Comparison of ENCODE assay signal across 9 cellular contexts in genomic region chr1:63892632-63893395, GRCh38.
A peak's percentile ranks its signal among the peaks of the same experiment; 100 is the strongest.
DNase-seq lines count a peak whose midpoint lies in the region; ATAC-seq, FAIRE-seq and TF ChIP-seq lines count a peak whose summit lies in the region.
"Had no signal": no experiment of that assay in that cellular context is flagged by ENCODE, and none has a peak within 500 bp of the region (broad histone marks: within the 10 kb centered on the region; RNA-seq: fewer than 3 reads in every experiment).

No MANE protein-coding gene starts in this region.

- no peak overlapping the region for H4K8ac ChIP-seq in H1 (ENCODE audit: extremely low read depth, insufficient read depth, low read length)

- H2BK15ac ChIP-seq in H1 (ENCODE audit: low read length): no peak overlapping the region

- POLR2A ChIA-PET in H1 (lab: Charles Lee; ENCODE audit: partially characterized antibody): interaction anchor here (0.6 kb wide), 1 partner anchor 22 kb away, joined by 3 read pairs; no protein-coding TSS in a partner anchor

- TF ChIP-seq CTCF in H1 (IDR thresholded peaks at IDR 0.05; ENCODE audit: control extremely low read depth in 1 of 3, insufficient read depth in 1 of 3, low read depth in 1 of 3, low read length in 3 of 3) (no peak), osteoblast (IDR thresholded peaks at IDR 0.05; ENCODE audit: extremely low read depth, low read depth, low read length) (no peak)

- H3K56ac ChIP-seq in H1 (replicated peaks; ENCODE audit: insufficient read length, low read depth, low read length): no peak overlapping the region

- H3K9ac ChIP-seq in H1 (replicated peaks in 1 of 4; ENCODE audit: extremely low read depth in 1 of 4, low read depth in 3 of 4, low read length in 3 of 4): no peak overlapping the region

- H3K4me3 ChIP-seq in H1 (ENCODE audit: extremely low read depth in 1 of 4, insufficient read depth in 2 of 4, low read depth in 3 of 4, low read length in 4 of 4) (no peak overlapping the region), osteoblast (ENCODE audit: insufficient read depth, low read length) (no peak overlapping the region)
- H3K4me3 ChIP-seq: body of pancreas had no signal

- H2BK120ac ChIP-seq in H1 (replicated peaks; ENCODE audit: low read depth, low read length): no peak overlapping the region

- peaks cover 0 to 21% (median 4%) of the 10 kb centered on the region in 4 experiments; a peak in 4 of 7 replicates for H3K4me1 ChIP-seq in H1 (replicated peaks in 1 of 4; ENCODE audit: control insufficient read depth in 3 of 4, insufficient read depth in 4 of 4, low read length in 3 of 4)
- peaks cover 22% of the 10 kb centered on the region for H3K4me1 ChIP-seq in osteoblast (ENCODE audit: insufficient read depth, low read length)

- in situ Hi-C loops in ACHN (cut with HindIII; ENCODE audit: low pct_ligation_motif_present, low pct_unique_long_range_greater_than_20kb, low sequenced_read_pairs): no loop called here

- DNase-seq in ACHN: peak; percentile 89
- DNase-seq in NCI-H446 (lab: John Stamatoyannopoulos, UW): peak; percentile 91 to 95
- no peak for DNase-seq in H1 (ENCODE audit: low read depth in 1 of 2, low spot score in 2 of 2)
- peak; percentile 51 for DNase-seq in osteoblast (ENCODE audit: insufficient read length, low spot score, missing footprints)
- DNase-seq in activated naive CD4-positive, alpha-beta T cell treated with anti-CD3 and anti-CD28 coated beads, Interleukin-2, amount 50 U/mL, for 16 hours: no peak
- DNase-seq in HuH-7 (ENCODE audit: low spot score): no peak

- ATAC-seq in GM18519 (IDR thresholded peaks at IDR 0.05; ENCODE audit: low FRiP score, unreplicated experiment): peak; percentile 96
- peak; percentile 98 for ATAC-seq in HG02938 (IDR thresholded peaks at IDR 0.05; ENCODE audit: unreplicated experiment)
- ATAC-seq: body of pancreas had no signal

- H4K91ac ChIP-seq in H1 (replicated peaks; ENCODE audit: insufficient read length, low read length): no peak overlapping the region

- 89% methylated on average over 8 of the region's 8 CpGs; no CpG with 5 or more reads in 1 of the 2 experiments for WGBS in H1 (ENCODE audit: extremely low coverage in 1 of 2, insufficient coverage in 1 of 2, insufficient read length in 1 of 2, insufficient replicate concordance in 2 of 2, low coverage in 1 of 2, low lambda C conversion rate in 2 of 2, missing lambda C conversion rate in 1 of 2), 2 experiments

- no peak for FAIRE-seq in H1 (lab: Jason Lieb, UNC)

- no peak overlapping the region for H4K5ac ChIP-seq in H1 (ENCODE audit: insufficient read length, low read depth, low read length)

- H3K36me3 ChIP-seq in H1 (ENCODE audit: control insufficient read depth in 2 of 4, insufficient read depth in 4 of 4, low read length in 3 of 4) (no peaks in the 10 kb centered on the region; a peak in 1 of 8 replicates), osteoblast (ENCODE audit: insufficient read depth, low read length) (no peaks in the 10 kb centered on the region)

- H3K23ac ChIP-seq in H1 (ENCODE audit: insufficient read length): no peak overlapping the region

- no peak overlapping the region; the same call in 1 of the 2 replicates for H2BK5ac ChIP-seq in H1 (ENCODE audit: low read depth, low read length)

- H3K14ac ChIP-seq in H1 (ENCODE audit: insufficient read length): no peak overlapping the region

- no peak overlapping the region for H3K4ac ChIP-seq in H1 (replicated peaks; ENCODE audit: insufficient read length, low read depth, low read length)

- H3K27ac ChIP-seq in H1 (ENCODE audit: low read depth, low read length): no peak overlapping the region
- peak overlapping the region; percentile 72 for H3K27ac ChIP-seq in osteoblast (ENCODE audit: low read depth, low read length)
- H3K27ac ChIP-seq: body of pancreas had no signal

- H2AK5ac ChIP-seq in H1 (ENCODE audit: low read depth, low read length): no peak overlapping the region

- TF ChIP-seq RAD21 in H1 (IDR thresholded peaks at IDR 0.05 in 1 of 2, conservative IDR thresholded peaks at IDR 0.05 in 1 of 2; ENCODE audit: low read depth in 2 of 2, low read length in 2 of 2): no peak

- peaks cover 13% of the 10 kb centered on the region for H3K79me1 ChIP-seq in H1 (ENCODE audit: low read depth, low read length)

- no peak overlapping the region for H2BK20ac ChIP-seq in H1 (ENCODE audit: low read length)

- CTCF ChIA-PET in H1 (lab: Charles Lee; ENCODE audit: partially characterized antibody): interaction anchor here (1.3 to 1.8 kb wide), 6 partner anchors 22 to 218 kb away, joined by 3 to 7 read pairs (median 4); no protein-coding TSS in a partner anchor

- H2AFZ ChIP-seq in H1 (ENCODE audit: low read length): no peak overlapping the region
- peak overlapping the region; percentile 66 for H2AFZ ChIP-seq in osteoblast (ENCODE audit: low read length)

- H3K79me2 ChIP-seq in H1 (ENCODE audit: control insufficient read depth in 1 of 2, insufficient read depth in 2 of 2, low read length in 2 of 2) (peaks cover 0 to 99% of the 10 kb centered on the region in 2 experiments), osteoblast (ENCODE audit: insufficient read depth, low read length) (peaks cover 66% of the 10 kb centered on the region)

- H3K4me2 ChIP-seq in H1 (ENCODE audit: insufficient read depth in 1 of 2, low read depth in 2 of 2, low read length in 2 of 2) (no peak overlapping the region), osteoblast (ENCODE audit: insufficient read depth, low read length) (peak overlapping the region; percentile 49)

- H3K27me3 ChIP-seq in H1 (replicated peaks in 1 of 4; ENCODE audit: control insufficient read depth in 3 of 4, extremely low read depth in 1 of 4, insufficient read depth in 3 of 4, low read length in 3 of 4): no peaks in the 10 kb centered on the region
- no peaks in the 10 kb centered on the region for H3K27me3 ChIP-seq in osteoblast (ENCODE audit: insufficient read depth, low read length)
- H3K27me3 ChIP-seq: body of pancreas had no signal

- H3K18ac ChIP-seq in H1 (ENCODE audit: extremely low read depth, low read length): no peak overlapping the region

- H2BK12ac ChIP-seq in H1 (ENCODE audit: low read depth, low read length): 0 out of 2 replicates have a peak overlapping the region, but pooled peaks have one; percentile 75

- H3K23me2 ChIP-seq in H1 (ENCODE audit: low read depth, low read length): no peaks in the 10 kb centered on the region

- no peak for TF ChIP-seq EP300 in H1 (IDR thresholded peaks at IDR 0.05; ENCODE audit: borderline replicate concordance in 1 of 2, low read depth in 2 of 2, low read length in 2 of 2)

- H4K20me1 ChIP-seq in H1 (replicated peaks in 1 of 2; ENCODE audit: control insufficient read depth in 1 of 2, insufficient read depth in 2 of 2, low read length in 2 of 2) (peaks cover 7 to 12% of the 10 kb centered on the region in 2 experiments), osteoblast (ENCODE audit: insufficient read depth, low read length) (no peaks in the 10 kb centered on the region)

- no peaks in the 10 kb centered on the region for H3K9me3 ChIP-seq in H1 (ENCODE audit: insufficient read depth in 2 of 2, low read depth in 1 of 2, low read length in 1 of 2)
- H3K9me3 ChIP-seq in osteoblast (ENCODE audit: low read depth, low read length): no peaks in the 10 kb centered on the region
- H3K9me3 ChIP-seq: body of pancreas had no signal

- no peak for TF ChIP-seq POLR2A in H1 (IDR thresholded peaks at IDR 0.05; ENCODE audit: control extremely low read depth in 1 of 2, low read depth in 2 of 2, low read length in 2 of 2)

TF ChIP-seq in H1, 55 proteins besides CTCF, POLR2A, EP300 and RAD21:
- TF ChIP-seq TAF1 (IDR thresholded peaks at IDR 0.05; ENCODE audit: low read depth, low read length) (no peak), TAF7 (optimal IDR thresholded peaks at IDR 0.05; ENCODE audit: borderline replicate concordance, low read depth, low read length) (no peak), CHD2 (IDR thresholded peaks at IDR 0.05; ENCODE audit: low read length) (no peak), SIN3A (conservative IDR thresholded peaks at IDR 0.05 in 1 of 2, IDR thresholded peaks at IDR 0.05 in 1 of 2; ENCODE audit: low read depth in 1 of 2, low read length in 2 of 2) (no peak), CEBPB (IDR thresholded peaks at IDR 0.05; ENCODE audit: low read depth, low read length) (no peak), MAX (IDR thresholded peaks at IDR 0.05) (no peak)

Comparison
In these comparisons a context has a peak if more than half of its experiments do, and no peak if none do; other contexts are left out.
1. DNase-seq: peak in ACHN (single experiment), NCI-H446 (2 of 2) and osteoblast (single experiment); none in H1 (0 of 2), activated naive CD4-positive, alpha-beta T cell treated with anti-CD3 and anti-CD28 coated beads, Interleukin-2, amount 50 U/mL, for 16 hours (single experiment) and HuH-7 (single experiment).